Comparison of ENCODE assay signal across 8 cellular contexts in genomic region chr1:153535664-153536585, GRCh38. TPM values are rescaled to one million over a fixed set of nuclear protein-coding genes. Genes with fewer than 3 reads are reported as not detected.
DNase-seq lines count a peak whose midpoint lies in the region; FAIRE-seq and TF ChIP-seq lines count a peak whose summit lies in the region.

Gene S100A6, minus strand, starts transcription at chr1:153535991. Its CDS starts 652 bp downstream, at chr1:153535339.

- peak within 1 kb of the TSS; percentile 31 for H3K27ac Mint-ChIP-seq in endodermal cell

- no peaks in the 10 kb centered on the region for H3K36me3 Mint-ChIP-seq in endodermal cell (ENCODE audit: low read depth)

- H3K27ac ChIP-seq in endodermal cell (ENCODE audit: low read depth, low read length) = no peak within 1 kb of the TSS

- H3K9me3 ChIP-seq in NT2/D1 (ENCODE audit: insufficient read depth, low read length) (no peaks in the 10 kb centered on the region), endodermal cell (ENCODE audit: control insufficient read depth, low read length) (no peaks in the 10 kb centered on the region)

- H3K4me1 ChIP-seq in NT2/D1 (ENCODE audit: insufficient read depth, insufficient read length) (peaks cover 13% of the 10 kb centered on the region), endodermal cell (ENCODE audit: control insufficient read depth, insufficient read depth, low read length) (peaks cover 6% of the 10 kb centered on the region)

- H3K27me3 ChIP-seq in NT2/D1 (ENCODE audit: insufficient read depth, insufficient read length) (no peaks in the 10 kb centered on the region), endodermal cell (ENCODE audit: control insufficient read depth, insufficient read depth, low read length, poor library complexity, severe bottlenecking) (peaks cover 9% of the 10 kb centered on the region)

- H3K4me1 Mint-ChIP-seq in endodermal cell = peaks cover 27% of the 10 kb centered on the region

- peak; percentile 96 for TF ChIP-seq POLR2A in H54 (IDR thresholded peaks at IDR 0.05; ENCODE audit: low read depth, low read length)

- H3K36me3 ChIP-seq in NT2/D1 (ENCODE audit: insufficient read depth, insufficient read length, low read length) (no peaks in the 10 kb centered on the region), endodermal cell (ENCODE audit: control insufficient read depth, insufficient read depth, low read length) (no peaks in the 10 kb centered on the region)

- H3K4me3 ChIP-seq in NT2/D1 (ENCODE audit: insufficient read length, low read depth) = no peak within 1 kb of the TSS
- no peak within 1 kb of the TSS for H3K4me3 ChIP-seq in endodermal cell (ENCODE audit: low read length)

- TF ChIP-seq CTCF in endodermal cell (conservative IDR thresholded peaks at IDR 0.05) = no peak

- peak within 1 kb of the TSS; percentile 59 for H3K4me3 Mint-ChIP-seq in endodermal cell

- 68 to 69% methylated on average over 20 to 51 of the region's 51 CpGs for WGBS in endodermal cell (ENCODE audit: insufficient coverage in 1 of 2, insufficient read length in 1 of 2), 2 experiments

- peak; percentile 77 for DNase-seq in Ammon's horn (ENCODE audit: low spot score)
- DNase-seq in H54 (ENCODE audit: insufficient read length, low spot score) = peak; percentile 86
- DNase-seq in NT2/D1 (ENCODE audit: low read depth, low spot score) = no peak
- peak; percentile 75 for DNase-seq in activated T-cell treated with anti-CD3 and anti-CD28 coated beads for 1 hour (ENCODE audit: low read depth)
- DNase-seq in endodermal cell = peak; percentile 68
- peak; percentile 96 for DNase-seq in mesenteric fat pad (ENCODE audit: low spot score)
- DNase-seq in stimulated activated CD8-positive, alpha-beta memory T cell treated with anti-CD3 and anti-CD28 coated beads, Interleukin-12 subunit alpha, Interleukin-12 subunit beta, amount 100 ng/mL, for 24 hours (ENCODE audit: extremely low read depth) = peak; percentile 59
- no peak for DNase-seq in NCI-H1048 (lab: John Stamatoyannopoulos, UW)

- peaks cover 26% of the 10 kb centered on the region for H3K27me3 Mint-ChIP-seq in endodermal cell (ENCODE audit: insufficient read depth)

- FAIRE-seq in H54 (lab: Jason Lieb, UNC) = no peak

- H3K9ac ChIP-seq in NT2/D1 (ENCODE audit: insufficient read length, low read depth) (peak within 1 kb of the TSS; percentile 23), endodermal cell (ENCODE audit: extremely low read depth, low read length, poor library complexity, severe bottlenecking) (no peak within 1 kb of the TSS)

- no peaks in the 10 kb centered on the region for H3K9me3 Mint-ChIP-seq in endodermal cell

RNA-seq across cellular contexts. Expression of gene S100A6, which starts in this region (rescaled TPM):
- total RNA-seq in endodermal cell (1 to 10 TPM; 3.7 to 7.5 TPM), mesenteric fat pad (1,184 TPM)
- polyA plus RNA-seq in endodermal cell (2013, experiment 1 of 2) = 25.5 TPM
- 34.9 TPM for polyA plus RNA-seq in endodermal cell (2013, experiment 2 of 2)

Comparison
In these comparisons a context has a peak if more than half of its experiments do, and no peak if none do; other contexts are left out.
1. RNA of gene S100A6 (total RNA-seq): 1,184 TPM in mesenteric fat pad (single experiment); 3.7 to 7.5 TPM in endodermal cell; every median in the first group is over 100 times any median in the second.
2. DNase-seq: peak in Ammon's horn (single experiment), H54 (single experiment), activated T-cell treated with anti-CD3 and anti-CD28 coated beads for 1 hour (single experiment), endodermal cell (single experiment), mesenteric fat pad (single experiment) and stimulated activated CD8-positive, alpha-beta memory T cell treated with anti-CD3 and anti-CD28 coated beads, Interleukin-12 subunit alpha, Interleukin-12 subunit beta, amount 100 ng/mL, for 24 hours (single experiment); none in NT2/D1 (single experiment) and NCI-H1048 (single experiment).